Comparison of ENCODE assay signal across 9 cellular contexts in the genomic region with DNA sequence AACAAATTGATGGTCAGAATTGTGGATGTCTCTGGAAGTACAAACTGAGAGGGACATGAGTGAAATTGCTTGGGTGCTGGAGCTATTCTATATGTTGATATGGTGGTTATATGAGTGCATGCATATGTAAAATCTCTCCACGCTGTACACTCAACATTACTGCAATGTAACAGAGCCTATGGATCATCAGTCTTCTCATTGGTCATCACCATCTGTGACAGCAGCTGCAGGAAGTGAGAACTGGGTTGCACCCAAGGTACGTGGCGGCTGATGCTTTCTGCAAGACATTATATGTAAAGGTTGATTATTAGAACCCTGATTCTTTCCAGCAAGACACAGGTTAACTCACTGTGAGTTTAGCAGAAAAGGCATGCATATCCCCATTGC.
"Had no signal": no experiment of that assay in that cellular context is flagged by ENCODE, and none has a peak within 500 bp of the region (broad histone marks: within the 10 kb centered on the region; RNA-seq: fewer than 3 reads in every experiment).

No MANE protein-coding gene starts in this region.

- DNase-seq: H7, HFFc6, KBM-7 had no signal

- H3K9ac ChIP-seq: KMS-11 had no signal

- FAIRE-seq: HepG2 had no signal

- H3K4me1 ChIP-seq: HAP-1 had no signal

- ATAC-seq: GM23338, HCT116, HepG2 had no signal

- H2AFZ ChIP-seq: GM23338 had no signal

- H3K4me3 ChIP-seq: GM23338, HAP-1 had no signal

- H3K4me2 ChIP-seq: GM23338, KMS-11 had no signal

- H3K9me3 ChIP-seq: HAP-1 had no signal

- H3K36me3 ChIP-seq: HAP-1 had no signal

- H3K27ac ChIP-seq: HL-60, KMS-11 had no signal
